23 cellular contexts compared by ENCODE assay signal in genomic region chr19:1141944-1142343, GRCh38. TPM values are rescaled to one million over a fixed set of nuclear protein-coding genes. Genes with fewer than 3 reads are reported as not detected.
DNase-seq lines count a peak whose midpoint lies in the region; ATAC-seq and TF ChIP-seq lines count a peak whose summit lies in the region.
"Had no signal": no experiment of that assay in that cellular context is flagged by ENCODE, and none has a peak within 500 bp of the region (broad histone marks: within the 10 kb centered on the region; RNA-seq: fewer than 3 reads in every experiment).

No MANE protein-coding gene starts in this region.

- POLR2A ChIA-PET in HCT116 (lab: Charles Lee): no interaction called here

- no peak overlapping the region for H3K4me2 ChIP-seq in HCT116 (ENCODE audit: low read length)
- H3K4me2 ChIP-seq: KMS-11 had no signal

- H3K4me3 Mint-ChIP-seq in CD4-positive, CD25-positive, alpha-beta regulatory T cell: no peak overlapping the region
- H3K4me3 Mint-ChIP-seq in natural killer cell treated with Interleukin-12 subunit alpha and Interleukin-12 subunit beta and Interleukin-15 and Interleukin-18, amount 100 ng/mL, for 72 hours: no peak overlapping the region
- H3K4me3 Mint-ChIP-seq: activated B cell treated with CpG ODN at 0.5 μM for 24 hours; activated T-helper 1 cell treated with anti-CD3 and anti-CD28 coated beads, Interleukin-12 subunit alpha, Interleukin-12 subunit beta, Interleukin-2, Interleukin-4 antibody, amounts not matched to agents 30 ng/mL and 10 ng/mL and 1 ng/mL, durations not matched to agents 14 hours and 24 hours and 36 hours; CD8-positive, alpha-beta T cell had no signal

- no peak overlapping the region for H3K27ac ChIP-seq in CD4-positive, CD25-positive, alpha-beta regulatory T cell (ENCODE audit: insufficient read depth, low read length, poor library complexity, severe bottlenecking)
- H3K27ac ChIP-seq in HCT116 (ENCODE audit: low read depth, low read length) (no peak overlapping the region), foreskin keratinocyte (no peak overlapping the region)
- H3K27ac ChIP-seq: KMS-11, SJSA1, stomach had no signal

- H3K27me3 Mint-ChIP-seq in CD4-positive, CD25-positive, alpha-beta regulatory T cell: no peaks in the 10 kb centered on the region
- H3K27me3 Mint-ChIP-seq in natural killer cell treated with Interleukin-12 subunit alpha and Interleukin-12 subunit beta and Interleukin-15 and Interleukin-18, amount 100 ng/mL, for 72 hours: no peaks in the 10 kb centered on the region
- H3K27me3 Mint-ChIP-seq: activated B cell treated with CpG ODN at 0.5 μM for 24 hours had no signal

- peaks cover 0 to 4% (median 0%) of the 10 kb centered on the region in 7 donors for H3K9me3 Mint-ChIP-seq in CD4-positive, CD25-positive, alpha-beta regulatory T cell
- peaks cover 4% of the 10 kb centered on the region for H3K9me3 Mint-ChIP-seq in natural killer cell treated with Interleukin-12 subunit alpha and Interleukin-12 subunit beta and Interleukin-15 and Interleukin-18, amount 100 ng/mL, for 72 hours
- H3K9me3 Mint-ChIP-seq: activated B cell treated with CpG ODN at 0.5 μM for 24 hours; CD8-positive, alpha-beta T cell had no signal

- ATAC-seq in CD4-positive, CD25-positive, alpha-beta regulatory T cell (ENCODE audit: low read depth in 2 of 2): no peak
- ATAC-seq in HCT116 (0 out of 2 replicates have a peak, but pooled peaks have one; percentile 33), foreskin keratinocyte (peak; percentile 53), GM21447 (IDR thresholded peaks at IDR 0.05; ENCODE audit: unreplicated experiment) (no peak)
- peak; percentile 53 to 62 for ATAC-seq in natural killer cell treated with Interleukin-12 subunit alpha and Interleukin-12 subunit beta and Interleukin-15 and Interleukin-18, amount 100 ng/mL, for 72 hours
- no peak for ATAC-seq in activated CD4-positive, CD25-positive, alpha-beta regulatory T cell treated with anti-CD3 and anti-CD28 coated beads, Interleukin-2, amount 50 U/mL, for 24 hours
- ATAC-seq: CD8-positive, alpha-beta T cell had no signal

- TF ChIP-seq POLR2A in HCT116 (IDR thresholded peaks at IDR 0.05; ENCODE audit: borderline replicate concordance, extremely low read depth, insufficient read depth, insufficient read length): no peak

- DNase-seq in CD4-positive, CD25-positive, alpha-beta regulatory T cell: no peak
- DNase-seq in HCT116 (ENCODE audit: low read depth, low spot score): no peak
- DNase-seq in foreskin keratinocyte: no peak
- no peak for DNase-seq in natural killer cell treated with Interleukin-12 subunit alpha and Interleukin-12 subunit beta and Interleukin-15 and Interleukin-18, amount 100 ng/mL, for 72 hours (ENCODE audit: low spot score)
- no peak for DNase-seq in medulla oblongata (ENCODE audit: extremely low spot score)
- DNase-seq in kidney glomerular epithelial cell (lab: John Stamatoyannopoulos, UW): no peak
- DNase-seq: activated B cell treated with CpG ODN at 0.5 μM for 24 hours; caudate nucleus; CD8-positive, alpha-beta T cell; DND-41; effector CD4-positive, alpha-beta T cell; head of caudate nucleus; NCI-H1092; NCI-H2081; NCI-H510A treated with DMSO at 0.1 percent for 48 hours; retina; stimulated activated CD4-positive, alpha-beta T cell treated with anti-CD3 and anti-CD28 coated beads, Interleukin-15, amount 100 ng/mL, for 24 hours; stomach had no signal

- H3K4me3 ChIP-seq in CD4-positive, CD25-positive, alpha-beta regulatory T cell (ENCODE audit: low read depth, low read length): no peak overlapping the region
- no peak overlapping the region for H3K4me3 ChIP-seq in HCT116 (replicated peaks in 1 of 2; ENCODE audit: low read depth in 1 of 2, low read length in 2 of 2)
- H3K4me3 ChIP-seq: SJSA1, stomach had no signal

- TF ChIP-seq CTCF in HCT116 (IDR thresholded peaks at IDR 0.05 in 2 of 3, conservative IDR thresholded peaks at IDR 0.05 in 1 of 3; ENCODE audit: borderline replicate concordance in 1 of 3, insufficient read depth in 1 of 3, low read depth in 2 of 3, low read length in 2 of 3): no peak
- TF ChIP-seq CTCF in foreskin keratinocyte (conservative IDR thresholded peaks at IDR 0.05): no peak

- peaks cover 0 to 15% (median 10%) of the 10 kb centered on the region in 4 donors for H3K4me1 Mint-ChIP-seq in CD4-positive, CD25-positive, alpha-beta regulatory T cell
- peaks cover 7 to 24% of the 10 kb centered on the region in 2 donors for H3K4me1 Mint-ChIP-seq in natural killer cell treated with Interleukin-12 subunit alpha and Interleukin-12 subunit beta and Interleukin-15 and Interleukin-18, amount 100 ng/mL, for 72 hours (ENCODE audit: low read depth in 2 of 2)
- H3K4me1 Mint-ChIP-seq: activated B cell treated with CpG ODN at 0.5 μM for 24 hours had no signal

- intact Hi-C loops in HCT116 (cut with micrococcal nuclease): no loop called here

- H3K79me2 ChIP-seq in HCT116 (ENCODE audit: insufficient read depth, low read length): no peaks in the 10 kb centered on the region; the same call in 1 of the 2 replicates

- H3K36me3 Mint-ChIP-seq in CD4-positive, CD25-positive, alpha-beta regulatory T cell: peaks cover 27% of the 10 kb centered on the region
- no peaks in the 10 kb centered on the region for H3K36me3 Mint-ChIP-seq in natural killer cell treated with Interleukin-12 subunit alpha and Interleukin-12 subunit beta and Interleukin-15 and Interleukin-18, amount 100 ng/mL, for 72 hours

- RAD21 ChIA-PET in HCT116 (lab: Charles Lee; ENCODE audit: low non-redundant PET in 1 of 2, low total read pairs in 2 of 2, uncharacterized antibody in 2 of 2, unreplicated experiment in 2 of 2): no interaction called here

- no peaks in the 10 kb centered on the region for H3K4me1 ChIP-seq in CD4-positive, CD25-positive, alpha-beta regulatory T cell (ENCODE audit: control insufficient read depth, insufficient read depth, low read length, poor library complexity, severe bottlenecking)
- H3K4me1 ChIP-seq in HCT116 (ENCODE audit: control insufficient read depth in 1 of 2, insufficient read depth in 2 of 2, low read length in 2 of 2): no peaks in the 10 kb centered on the region
- H3K4me1 ChIP-seq in foreskin keratinocyte: no peaks in the 10 kb centered on the region
- H3K4me1 ChIP-seq: SJSA1 had no signal

- no peak for TF ChIP-seq RAD21 in HCT116 (IDR thresholded peaks at IDR 0.05; ENCODE audit: low read depth)

- H3K9ac ChIP-seq in HCT116 (ENCODE audit: low read length): no peak overlapping the region
- H3K9ac ChIP-seq: KMS-11 had no signal

- CTCF ChIA-PET in HCT116 (lab: Charles Lee): no interaction called here

- no peak overlapping the region for H2AFZ ChIP-seq in HCT116 (ENCODE audit: low read depth, low read length, poor library complexity, severe bottlenecking)

- H3K27ac Mint-ChIP-seq in CD4-positive, CD25-positive, alpha-beta regulatory T cell: peak overlapping the region in 2 of 3 donors; percentile 9
- peak overlapping the region; percentile 3 to 28 for H3K27ac Mint-ChIP-seq in natural killer cell treated with Interleukin-12 subunit alpha and Interleukin-12 subunit beta and Interleukin-15 and Interleukin-18, amount 100 ng/mL, for 72 hours
- H3K27ac Mint-ChIP-seq: activated B cell treated with CpG ODN at 0.5 μM for 24 hours; activated T-helper 1 cell treated with anti-CD3 and anti-CD28 coated beads, Interleukin-12 subunit alpha, Interleukin-12 subunit beta, Interleukin-2, Interleukin-4 antibody, amounts not matched to agents 30 ng/mL and 10 ng/mL and 1 ng/mL, durations not matched to agents 14 hours and 24 hours and 36 hours; CD8-positive, alpha-beta T cell had no signal

- H3K36me3 ChIP-seq in CD4-positive, CD25-positive, alpha-beta regulatory T cell (ENCODE audit: control insufficient read depth, insufficient read depth, low read length): peaks cover 11% of the 10 kb centered on the region
- peaks cover 2 to 4% of the 10 kb centered on the region in 2 experiments; a peak in 2 of 4 replicates for H3K36me3 ChIP-seq in HCT116 (ENCODE audit: control insufficient read depth in 1 of 2, insufficient read depth in 2 of 2, low read length in 2 of 2)

- no peaks in the 10 kb centered on the region for H3K27me3 ChIP-seq in CD4-positive, CD25-positive, alpha-beta regulatory T cell (ENCODE audit: control insufficient read depth, insufficient read depth, low read length)
- H3K27me3 ChIP-seq in HCT116 (ENCODE audit: insufficient read depth, low read length) (no peaks in the 10 kb centered on the region), foreskin keratinocyte (no peaks in the 10 kb centered on the region)
- H3K27me3 ChIP-seq: SJSA1, stomach had no signal

- no TSS peak for BruUV-seq in HCT116 (replicated peaks; lab: Mats Ljungman, UMichigan)

- no peaks in the 10 kb centered on the region for H3K9me2 ChIP-seq in HCT116 (ENCODE audit: insufficient read depth)

- H4K20me1 ChIP-seq in HCT116 (ENCODE audit: insufficient read depth): no peaks in the 10 kb centered on the region

- H3K9me3 ChIP-seq in CD4-positive, CD25-positive, alpha-beta regulatory T cell (ENCODE audit: control insufficient read depth in 2 of 2, low read length in 2 of 2): no peaks in the 10 kb centered on the region
- H3K9me3 ChIP-seq in HCT116 (ENCODE audit: control insufficient read depth in 1 of 2, insufficient read depth in 1 of 2, low read depth in 1 of 2, low read length in 2 of 2): no peaks in the 10 kb centered on the region
- H3K9me3 ChIP-seq: SJSA1, stomach had no signal

TF ChIP-seq in HCT116, 20 proteins besides CTCF, POLR2A, EP300 and RAD21 (continues in another document):
- no peak for TF ChIP-seq EZH2 (IDR thresholded peaks at IDR 0.05)

RNA-seq across cellular contexts. Expression of gene SBNO2, which starts 32.1 kb away (rescaled TPM):
- 139 TPM for total RNA-seq in CD4-positive, CD25-positive, alpha-beta regulatory T cell
- 1 to 10 TPM; 2.0 to 5.1 (median 2.7) TPM for polyA plus RNA-seq in CD4-positive, CD25-positive, alpha-beta regulatory T cell
- total RNA-seq in HCT116 (2021; ENCODE audit: unreplicated experiment) (66.4 TPM), foreskin keratinocyte (31.9 and 32.2 TPM in 2 replicates)
- 35.8 and 46.2 TPM in 2 replicates for polyA plus RNA-seq in HCT116 (2012)
- 18.2 and 18.3 TPM in 2 replicates for polyA plus RNA-seq in foreskin keratinocyte
- 100 to 1,000 TPM; 204 to 205 TPM for total RNA-seq in natural killer cell treated with Interleukin-12 subunit alpha and Interleukin-12 subunit beta and Interleukin-15 and Interleukin-18, amount 100 ng/mL, for 72 hours

RNA-seq across cellular contexts. Expression of gene GPX4, which starts 38.1 kb away (rescaled TPM):
- 112 TPM for total RNA-seq in CD4-positive, CD25-positive, alpha-beta regulatory T cell
- 100 to 1,000 TPM; 318 to 406 (median 354) TPM for polyA plus RNA-seq in CD4-positive, CD25-positive, alpha-beta regulatory T cell
- total RNA-seq in HCT116 (2021; ENCODE audit: unreplicated experiment) (481 TPM), foreskin keratinocyte (237 and 247 TPM in 2 replicates)
- polyA plus RNA-seq in HCT116 (2012): 810 and 823 TPM in 2 replicates
- polyA plus RNA-seq in foreskin keratinocyte: 377 and 403 TPM in 2 replicates
- total RNA-seq in natural killer cell treated with Interleukin-12 subunit alpha and Interleukin-12 subunit beta and Interleukin-15 and Interleukin-18, amount 100 ng/mL, for 72 hours: 100 to 1,000 TPM in 1 of 2 donors, 10 to 100 TPM in 1; 86.4 to 174 TPM

RNA-seq across cellular contexts. Expression of gene POLR2E, which starts 46.8 kb away (rescaled TPM):
- 72.4 TPM for total RNA-seq in CD4-positive, CD25-positive, alpha-beta regulatory T cell
- polyA plus RNA-seq in CD4-positive, CD25-positive, alpha-beta regulatory T cell: 100 to 1,000 TPM; 120 to 145 (median 133) TPM
- total RNA-seq in HCT116 (2021; ENCODE audit: unreplicated experiment) (281 TPM), foreskin keratinocyte (148 and 163 TPM in 2 replicates)
- 280 and 302 TPM in 2 replicates for polyA plus RNA-seq in HCT116 (2012)
- polyA plus RNA-seq in foreskin keratinocyte: 313 and 314 TPM in 2 replicates
- total RNA-seq in natural killer cell treated with Interleukin-12 subunit alpha and Interleukin-12 subunit beta and Interleukin-15 and Interleukin-18, amount 100 ng/mL, for 72 hours: 100 to 1,000 TPM; 168 to 241 TPM

Comparison
In these comparisons a context has a peak if more than half of its experiments do, and no peak if none do; other contexts are left out.
1. ATAC-seq: peak in HCT116 (single experiment), foreskin keratinocyte (single experiment) and natural killer cell treated with Interleukin-12 subunit alpha and Interleukin-12 subunit beta and Interleukin-15 and Interleukin-18, amount 100 ng/mL, for 72 hours (2 of 2); none in CD4-positive, CD25-positive, alpha-beta regulatory T cell (0 of 2), GM21447 (single experiment) and activated CD4-positive, CD25-positive, alpha-beta regulatory T cell treated with anti-CD3 and anti-CD28 coated beads, Interleukin-2, amount 50 U/mL, for 24 hours (0 of 2).